In the genomic region with DNA sequence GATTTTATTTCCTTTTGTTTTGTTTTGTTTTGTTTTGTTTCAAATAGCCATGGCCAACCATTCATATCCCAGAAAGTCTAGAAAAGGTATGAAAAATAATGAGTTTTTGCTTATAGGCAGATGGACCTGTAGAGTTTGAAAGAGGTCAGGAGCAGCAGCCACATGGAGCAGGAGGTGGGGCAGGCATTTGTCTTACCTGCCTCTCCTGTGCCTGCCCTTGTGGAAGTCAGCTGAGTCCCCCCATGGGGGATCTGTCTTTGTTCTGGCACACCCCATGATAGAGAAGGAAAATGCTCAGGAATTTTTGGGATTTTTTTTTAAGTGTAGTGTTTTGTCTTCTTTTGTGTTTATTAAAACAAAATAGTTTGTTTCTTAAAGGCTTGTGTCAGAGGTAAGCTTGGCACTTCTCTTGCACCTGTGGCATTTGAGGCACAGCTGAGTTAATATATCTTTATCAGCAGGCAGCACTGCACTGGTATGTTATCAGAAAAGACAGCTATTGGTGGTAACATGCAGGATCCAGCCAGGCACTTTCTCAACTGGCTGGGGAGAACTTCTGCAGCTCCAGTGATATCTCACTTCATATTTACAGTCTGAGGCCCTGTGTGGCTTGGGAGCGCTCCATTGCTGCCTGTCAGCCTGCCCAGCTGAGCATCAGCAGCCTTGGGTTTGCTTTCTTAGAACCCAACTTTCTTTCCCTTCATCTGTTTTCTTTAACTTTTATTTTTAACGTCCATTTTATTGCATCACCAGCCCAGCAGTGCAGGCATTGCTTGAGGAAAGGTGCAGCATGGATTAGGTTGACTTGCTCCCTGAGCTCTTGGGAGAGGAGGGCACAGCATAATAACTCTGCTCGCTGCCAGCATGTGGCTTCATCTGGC, we compare ENCODE assay signal across 1 cellular context.
TF ChIP-seq lines count a peak whose summit lies in the region.

No MANE protein-coding gene starts in this region.

TF ChIP-seq in K562, 482 proteins besides CTCF, POLR2A, EP300 and RAD21 (continued from another document and continues in another):
- TF ChIP-seq MLLT1 (IDR thresholded peaks at IDR 0.05), result peak in 1 of 2 experiments; percentile 80; a peak in 1 of 4 replicates
- no peak for TF ChIP-seq PRMT5 (CRISPR knock-in tag; IDR thresholded peaks at IDR 0.05)
- no peak for TF ChIP-seq ZZZ3 (IDR thresholded peaks at IDR 0.05)
- TF ChIP-seq MIER1 (IDR thresholded peaks at IDR 0.05; ENCODE audit: low read depth), result no peak
- TF ChIP-seq CHD7 (IDR thresholded peaks at IDR 0.05; ENCODE audit: low read depth, low read length), result no peak
- TF ChIP-seq BHLHE40 (IDR thresholded peaks at IDR 0.05; ENCODE audit: low read length), result peak; percentile 35; the same call in 1 of the 2 replicates
- peak; percentile 80 for TF ChIP-seq ZNF589 (CRISPR knock-in tag; IDR thresholded peaks at IDR 0.05; ENCODE audit: low read depth)
- no peak for TF ChIP-seq TRIM28 (IDR thresholded peaks at IDR 0.05)
- no peak for TF ChIP-seq PREB (CRISPR knock-in tag; IDR thresholded peaks at IDR 0.05)
- no peak for TF ChIP-seq ZNF408 (CRISPR knock-in tag; IDR thresholded peaks at IDR 0.05; ENCODE audit: low read depth)
- no peak for TF ChIP-seq CREB3 (tag; conservative IDR thresholded peaks at IDR 0.05; ENCODE audit: low read depth)
- peak; percentile 86 to 90 for TF ChIP-seq FOXK2 (conservative IDR thresholded peaks at IDR 0.05 in 1 of 2, IDR thresholded peaks at IDR 0.05 in 1 of 2; ENCODE audit: low read depth in 2 of 2)
- TF ChIP-seq, protein P1, sequence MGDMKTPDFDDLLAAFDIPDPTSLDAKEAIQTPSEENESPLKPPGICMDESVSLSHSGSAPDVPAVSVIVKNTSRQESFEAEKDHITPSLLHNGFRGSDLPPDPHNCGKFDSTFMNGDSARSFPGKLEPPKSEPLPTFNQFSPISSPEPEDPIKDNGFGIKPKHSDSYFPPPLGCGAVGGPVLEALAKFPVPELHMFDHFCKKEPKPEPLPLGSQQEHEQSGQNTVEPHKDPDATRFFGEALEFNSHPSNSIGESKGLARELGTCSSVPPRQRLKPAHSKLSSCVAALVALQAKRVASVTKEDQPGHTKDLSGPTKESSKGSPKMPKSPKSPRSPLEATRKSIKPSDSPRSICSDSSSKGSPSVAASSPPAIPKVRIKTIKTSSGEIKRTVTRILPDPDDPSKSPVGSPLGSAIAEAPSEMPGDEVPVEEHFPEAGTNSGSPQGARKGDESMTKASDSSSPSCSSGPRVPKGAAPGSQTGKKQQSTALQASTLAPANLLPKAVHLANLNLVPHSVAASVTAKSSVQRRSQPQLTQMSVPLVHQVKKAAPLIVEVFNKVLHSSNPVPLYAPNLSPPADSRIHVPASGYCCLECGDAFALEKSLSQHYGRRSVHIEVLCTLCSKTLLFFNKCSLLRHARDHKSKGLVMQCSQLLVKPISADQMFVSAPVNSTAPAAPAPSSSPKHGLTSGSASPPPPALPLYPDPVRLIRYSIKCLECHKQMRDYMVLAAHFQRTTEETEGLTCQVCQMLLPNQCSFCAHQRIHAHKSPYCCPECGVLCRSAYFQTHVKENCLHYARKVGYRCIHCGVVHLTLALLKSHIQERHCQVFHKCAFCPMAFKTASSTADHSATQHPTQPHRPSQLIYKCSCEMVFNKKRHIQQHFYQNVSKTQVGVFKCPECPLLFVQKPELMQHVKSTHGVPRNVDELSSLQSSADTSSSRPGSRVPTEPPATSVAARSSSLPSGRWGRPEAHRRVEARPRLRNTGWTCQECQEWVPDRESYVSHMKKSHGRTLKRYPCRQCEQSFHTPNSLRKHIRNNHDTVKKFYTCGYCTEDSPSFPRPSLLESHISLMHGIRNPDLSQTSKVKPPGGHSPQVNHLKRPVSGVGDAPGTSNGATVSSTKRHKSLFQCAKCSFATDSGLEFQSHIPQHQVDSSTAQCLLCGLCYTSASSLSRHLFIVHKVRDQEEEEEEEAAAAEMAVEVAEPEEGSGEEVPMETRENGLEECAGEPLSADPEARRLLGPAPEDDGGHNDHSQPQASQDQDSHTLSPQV (IDR thresholded peaks at IDR 0.05), result peak; percentile 72
- TF ChIP-seq NFE2 (IDR thresholded peaks at IDR 0.05; ENCODE audit: low read depth), result 0 out of 2 replicates have a peak, but pooled peaks have one; percentile 1
- no peak for TF ChIP-seq RFX1 (IDR thresholded peaks at IDR 0.05)
- TF ChIP-seq U2AF2 (optimal IDR thresholded peaks at IDR 0.05; ENCODE audit: low read depth, low read length), result no peak
- TF ChIP-seq POLR2AphosphoS2 (IDR thresholded peaks at IDR 0.05; ENCODE audit: low read length), result no peak
- TF ChIP-seq SNIP1 (IDR thresholded peaks at IDR 0.05; ENCODE audit: low read depth), result no peak
- peak; percentile 97 for TF ChIP-seq CBFA2T2 (conservative IDR thresholded peaks at IDR 0.05)
- no peak for TF ChIP-seq ZNF263 (CRISPR knock-in tag; IDR thresholded peaks at IDR 0.05; ENCODE audit: borderline replicate concordance)
- no peak for TF ChIP-seq YBX1 (IDR thresholded peaks at IDR 0.05)
- TF ChIP-seq ZNF75A (CRISPR knock-in tag; IDR thresholded peaks at IDR 0.05), result no peak
- TF ChIP-seq RBBP5 (IDR thresholded peaks at IDR 0.05; ENCODE audit: borderline replicate concordance, insufficient read depth, low read length, poor library complexity, severe bottlenecking), result no peak
- TF ChIP-seq, protein P2, sequence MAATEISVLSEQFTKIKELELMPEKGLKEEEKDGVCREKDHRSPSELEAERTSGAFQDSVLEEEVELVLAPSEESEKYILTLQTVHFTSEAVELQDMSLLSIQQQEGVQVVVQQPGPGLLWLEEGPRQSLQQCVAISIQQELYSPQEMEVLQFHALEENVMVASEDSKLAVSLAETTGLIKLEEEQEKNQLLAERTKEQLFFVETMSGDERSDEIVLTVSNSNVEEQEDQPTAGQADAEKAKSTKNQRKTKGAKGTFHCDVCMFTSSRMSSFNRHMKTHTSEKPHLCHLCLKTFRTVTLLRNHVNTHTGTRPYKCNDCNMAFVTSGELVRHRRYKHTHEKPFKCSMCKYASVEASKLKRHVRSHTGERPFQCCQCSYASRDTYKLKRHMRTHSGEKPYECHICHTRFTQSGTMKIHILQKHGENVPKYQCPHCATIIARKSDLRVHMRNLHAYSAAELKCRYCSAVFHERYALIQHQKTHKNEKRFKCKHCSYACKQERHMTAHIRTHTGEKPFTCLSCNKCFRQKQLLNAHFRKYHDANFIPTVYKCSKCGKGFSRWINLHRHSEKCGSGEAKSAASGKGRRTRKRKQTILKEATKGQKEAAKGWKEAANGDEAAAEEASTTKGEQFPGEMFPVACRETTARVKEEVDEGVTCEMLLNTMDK (IDR thresholded peaks at IDR 0.05; ENCODE audit: borderline replicate concordance, insufficient read depth, low read depth, low read length, poor library complexity, severe bottlenecking), result no peak
